8 cellular contexts compared by ENCODE assay signal in the genomic region with DNA sequence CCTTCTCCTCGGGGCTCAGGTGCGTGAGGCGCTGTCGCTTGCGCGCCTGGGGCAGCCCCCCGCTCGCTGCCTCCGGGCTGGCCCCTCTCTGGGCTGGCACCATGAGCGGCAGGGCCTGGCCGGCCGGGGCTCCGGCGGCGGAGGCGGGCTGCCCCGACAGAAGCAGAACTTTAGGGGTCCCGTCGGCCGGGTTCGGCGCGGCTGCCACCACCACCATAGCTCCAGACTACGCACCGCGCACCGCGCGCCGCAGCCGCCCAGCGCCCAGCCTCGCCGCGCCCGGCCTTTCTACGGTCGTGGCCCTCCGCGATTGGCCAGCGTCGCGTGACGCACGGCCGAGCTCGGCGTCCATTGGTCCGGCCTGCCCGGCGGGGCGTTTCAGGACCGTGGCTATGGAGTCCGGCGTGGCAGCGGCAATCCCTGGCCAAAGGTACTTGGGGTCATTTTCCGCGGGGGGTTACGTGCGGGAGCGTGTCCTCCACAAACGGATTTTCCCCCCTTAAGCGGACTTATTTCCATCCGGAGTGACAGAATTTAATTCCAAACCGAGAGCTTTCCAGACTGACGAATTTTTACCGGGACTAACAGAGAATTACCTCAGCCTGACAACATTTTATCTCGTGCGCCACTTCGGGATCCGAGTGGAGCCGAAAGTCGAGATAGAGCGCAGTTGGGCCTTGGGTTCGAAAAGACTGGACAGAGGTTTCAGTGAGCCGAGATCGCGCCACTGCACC. TPM values are rescaled to one million over a fixed set of nuclear protein-coding genes. Genes with fewer than 3 reads are reported as not detected.
A peak's percentile ranks its signal among the peaks of the same experiment; 100 is the strongest.
DNase-seq lines count a peak whose midpoint lies in the region; ATAC-seq and TF ChIP-seq lines count a peak whose summit lies in the region.

A gene (minus strand): TSS at position 262 of the 734 bp plus-strand sequence.

- intact Hi-C loops in esophagus squamous epithelium (cut with DNase I): no loop called here

- TF ChIP-seq POLR2A in esophagus squamous epithelium (IDR thresholded peaks at IDR 0.05): peak in 3 of 4 donors; percentile 98 to 100 (median 99)

- 0 to 1% methylated on average over 10 to 19 of the region's 78 CpGs for WGBS in esophagus squamous epithelium, 2 donors

- peaks cover 9 to 31% (median 16%) of the 10 kb centered on the region in 3 donors for H3K36me3 ChIP-seq in esophagus squamous epithelium

- peak within 1 kb of the TSS; percentile 67 to 100 (median 92) for H3K4me3 ChIP-seq in esophagus squamous epithelium

- peak within 1 kb of the TSS; percentile 91 to 100 (median 99) for H3K27ac Mint-ChIP-seq in IgD-negative memory B cell

- H3K27me3 ChIP-seq in esophagus squamous epithelium: no peaks in the 10 kb centered on the region

- H3K27me3 Mint-ChIP-seq in IgD-negative memory B cell: no peaks in the 10 kb centered on the region

- DNase-seq in DMS153 treated with DMSO at 0.1 percent for 48 hours (lab: John Stamatoyannopoulos, UW; ENCODE audit: unreplicated experiment) (peak; percentile 72), RKO (ENCODE audit: low spot score) (peak; percentile 93), activated T-helper 1 cell treated with Interleukin-2 at 50 U/mL for 16 hours (ENCODE audit: low read depth) (peak; percentile 86), esophagus squamous epithelium (lab: John Stamatoyannopoulos, UW) (peak; percentile 58), myocyte (ENCODE audit: low read depth) (peak; percentile 94)
- DNase-seq in stimulated activated CD8-positive, alpha-beta memory T cell treated with anti-CD3 and anti-CD28 coated beads, Interleukin-7, amount 100 ng/mL, for 4 hours (ENCODE audit: low read depth in 2 of 2): peak; percentile 70 to 86

- ATAC-seq in GM21529 (IDR thresholded peaks at IDR 0.05; ENCODE audit: unreplicated experiment): peak; percentile 68

- peaks cover under 1% of the 10 kb centered on the region for H3K36me3 Mint-ChIP-seq in IgD-negative memory B cell

- H3K27ac ChIP-seq in esophagus squamous epithelium: peak within 1 kb of the TSS; percentile 95 to 100 (median 100)

- H3K9me3 ChIP-seq in esophagus squamous epithelium: no peaks in the 10 kb centered on the region

- TF ChIP-seq CTCF in esophagus squamous epithelium (IDR thresholded peaks at IDR 0.05): no peak

- H3K4me3 Mint-ChIP-seq in IgD-negative memory B cell: peak within 1 kb of the TSS; percentile 97 to 100 (median 99)

- peaks cover 35 to 40% (median 39%) of the 10 kb centered on the region in 3 donors for H3K4me1 Mint-ChIP-seq in IgD-negative memory B cell

- H3K4me1 ChIP-seq in esophagus squamous epithelium: peaks cover 20 to 79% (median 31%) of the 10 kb centered on the region in 3 donors

- no peaks in the 10 kb centered on the region for H3K9me3 Mint-ChIP-seq in IgD-negative memory B cell

RNA-seq across cellular contexts. Expression of the gene that starts here (rescaled TPM):
- polyA plus RNA-seq in IgD-negative memory B cell: 147 TPM
- 100 to 1,000 TPM; 111 to 166 (median 131) TPM for total RNA-seq in esophagus squamous epithelium
- 166 and 224 TPM in 2 replicates for total RNA-seq in myocyte
- 176 TPM for polyA plus RNA-seq in myocyte (2012)

Comparison
In these comparisons a context has a peak if more than half of its experiments do, and no peak if none do; other contexts are left out.
1. Peak in every context shown above with its lines: DNase-seq, ATAC-seq, H3K4me3 ChIP-seq and H3K27ac ChIP-seq.